12 cellular contexts compared by ENCODE assay signal in genomic region chr19:2070436-2070827, GRCh38. TPM values are rescaled to one million over a fixed set of nuclear protein-coding genes. Genes with fewer than 3 reads are reported as not detected.
A peak's percentile ranks its signal among the peaks of the same experiment; 100 is the strongest.
DNase-seq lines count a peak whose midpoint lies in the region; ATAC-seq and TF ChIP-seq lines count a peak whose summit lies in the region.
"Had no signal": no experiment of that assay in that cellular context is flagged by ENCODE, and none has a peak within 500 bp of the region (broad histone marks: within the 10 kb centered on the region; RNA-seq: fewer than 3 reads in every experiment).

No MANE protein-coding gene starts in this region.

- no peak overlapping the region for H3K4me3 ChIP-seq in CD4-positive, CD25-positive, alpha-beta regulatory T cell (ENCODE audit: low read depth, low read length)
- no peak overlapping the region for H3K4me3 ChIP-seq in upper lobe of right lung
- no peak overlapping the region for H3K4me3 ChIP-seq in BE2C (ENCODE audit: low read depth, low read length)
- H3K4me3 ChIP-seq: breast epithelium, hepatocyte, stomach had no signal

- no peak for DNase-seq in CD4-positive, CD25-positive, alpha-beta regulatory T cell
- no peak for DNase-seq in activated T-helper 2 cell treated with anti-CD3 and anti-CD28 coated beads, Interferon-gamma antibody, Interleukin-2, Interleukin-4, amounts not matched to agents 10 μg/mL and 5 μg/mL and 100 μg/mL, durations not matched to agents 14 hours and 24 hours and 36 hours (ENCODE audit: low spot score)
- DNase-seq in naive B cell: no peak
- DNase-seq in stimulated activated naive B cell treated with anti-CD40 and anti-IgM and Interleukin-4, amounts not matched to agents 10 μg/mL and 1 μg/mL and 100 μg/mL, for 72 hours: no peak
- DNase-seq in HFFc6: no peak
- DNase-seq in upper lobe of right lung: no peak
- DNase-seq in D341Med (ENCODE audit: low spot score): no peak
- DNase-seq in BE2C: no peak

- no peaks in the 10 kb centered on the region for H3K27me3 Mint-ChIP-seq in CD4-positive, CD25-positive, alpha-beta regulatory T cell
- no peaks in the 10 kb centered on the region for H3K27me3 Mint-ChIP-seq in activated T-helper 2 cell treated with anti-CD3 and anti-CD28 coated beads, Interferon-gamma antibody, Interleukin-2, Interleukin-4, amounts not matched to agents 10 μg/mL and 5 μg/mL and 100 μg/mL, durations not matched to agents 14 hours and 24 hours and 36 hours (ENCODE audit: low read depth)
- H3K27me3 Mint-ChIP-seq in naive B cell (no peaks in the 10 kb centered on the region), HFFc6 (ENCODE audit: insufficient read depth) (no peaks in the 10 kb centered on the region; the same call in 1 of the 2 replicates)
- no peaks in the 10 kb centered on the region for H3K27me3 Mint-ChIP-seq in stimulated activated naive B cell treated with anti-CD40 and anti-IgM and Interleukin-4, amounts not matched to agents 10 μg/mL and 1 μg/mL and 100 μg/mL, for 72 hours

- peak overlapping the region in 1 of 3 donors; percentile 5 for H3K27ac Mint-ChIP-seq in CD4-positive, CD25-positive, alpha-beta regulatory T cell
- H3K27ac Mint-ChIP-seq in activated T-helper 2 cell treated with anti-CD3 and anti-CD28 coated beads, Interferon-gamma antibody, Interleukin-2, Interleukin-4, amounts not matched to agents 10 μg/mL and 5 μg/mL and 100 μg/mL, durations not matched to agents 14 hours and 24 hours and 36 hours: peak overlapping the region; percentile 55
- H3K27ac Mint-ChIP-seq in naive B cell (peak overlapping the region; percentile 33 to 99 (median 59)), HFFc6 (no peak overlapping the region)
- peak overlapping the region; percentile 20 for H3K27ac Mint-ChIP-seq in stimulated activated naive B cell treated with anti-CD40 and anti-IgM and Interleukin-4, amounts not matched to agents 10 μg/mL and 1 μg/mL and 100 μg/mL, for 72 hours

- no peaks in the 10 kb centered on the region for H3K27me3 ChIP-seq in CD4-positive, CD25-positive, alpha-beta regulatory T cell (ENCODE audit: control insufficient read depth, insufficient read depth, low read length)
- no peaks in the 10 kb centered on the region for H3K27me3 ChIP-seq in upper lobe of right lung
- H3K27me3 ChIP-seq in BE2C: no peaks in the 10 kb centered on the region
- H3K27me3 ChIP-seq: breast epithelium, hepatocyte, stomach had no signal

- intact Hi-C loops in activated T-helper 2 cell treated with anti-CD3 and anti-CD28 coated beads, Interferon-gamma antibody, Interleukin-2, Interleukin-4, amounts not matched to agents 10 μg/mL and 5 μg/mL and 100 μg/mL, durations not matched to agents 14 hours and 24 hours and 36 hours (cut with micrococcal nuclease): loop anchor here (1.0 kb wide), 1 partner anchor 51 kb away; no protein-coding TSS in a partner anchor
- intact Hi-C loops in upper lobe of right lung (cut with DNase I): loop anchor here (10.0 kb wide), 1 partner anchor 156 kb away; no protein-coding TSS in a partner anchor

- no peaks in the 10 kb centered on the region for H3K9me3 Mint-ChIP-seq in CD4-positive, CD25-positive, alpha-beta regulatory T cell
- no peaks in the 10 kb centered on the region for H3K9me3 Mint-ChIP-seq in activated T-helper 2 cell treated with anti-CD3 and anti-CD28 coated beads, Interferon-gamma antibody, Interleukin-2, Interleukin-4, amounts not matched to agents 10 μg/mL and 5 μg/mL and 100 μg/mL, durations not matched to agents 14 hours and 24 hours and 36 hours
- H3K9me3 Mint-ChIP-seq in naive B cell (no peaks in the 10 kb centered on the region), HFFc6 (no peaks in the 10 kb centered on the region)
- H3K9me3 Mint-ChIP-seq in stimulated activated naive B cell treated with anti-CD40 and anti-IgM and Interleukin-4, amounts not matched to agents 10 μg/mL and 1 μg/mL and 100 μg/mL, for 72 hours: no peaks in the 10 kb centered on the region

- no peaks in the 10 kb centered on the region for H3K9me3 ChIP-seq in CD4-positive, CD25-positive, alpha-beta regulatory T cell (ENCODE audit: control insufficient read depth in 2 of 2, low read length in 2 of 2)
- H3K9me3 ChIP-seq in upper lobe of right lung (no peaks in the 10 kb centered on the region), BE2C (no peaks in the 10 kb centered on the region)
- H3K9me3 ChIP-seq: breast epithelium, lower lobe of right lung, stomach had no signal

- TF ChIP-seq CTCF in HFFc6 (IDR thresholded peaks at IDR 0.05) (no peak), upper lobe of right lung (IDR thresholded peaks at IDR 0.05) (no peak), BE2C (IDR thresholded peaks at IDR 0.05; ENCODE audit: low read depth, low read length) (no peak)

- H3K36me3 Mint-ChIP-seq in CD4-positive, CD25-positive, alpha-beta regulatory T cell: peaks cover 25% of the 10 kb centered on the region
- H3K36me3 Mint-ChIP-seq in activated T-helper 2 cell treated with anti-CD3 and anti-CD28 coated beads, Interferon-gamma antibody, Interleukin-2, Interleukin-4, amounts not matched to agents 10 μg/mL and 5 μg/mL and 100 μg/mL, durations not matched to agents 14 hours and 24 hours and 36 hours (ENCODE audit: low read depth): peaks cover 50% of the 10 kb centered on the region
- H3K36me3 Mint-ChIP-seq in naive B cell (peaks cover 7 to 19% of the 10 kb centered on the region in 2 donors), HFFc6 (ENCODE audit: low read depth) (peaks cover 15% of the 10 kb centered on the region)
- peaks cover 30 to 49% of the 10 kb centered on the region in 2 donors for H3K36me3 Mint-ChIP-seq in stimulated activated naive B cell treated with anti-CD40 and anti-IgM and Interleukin-4, amounts not matched to agents 10 μg/mL and 1 μg/mL and 100 μg/mL, for 72 hours

- peaks cover 4 to 42% (median 16%) of the 10 kb centered on the region in 4 donors for H3K4me1 Mint-ChIP-seq in CD4-positive, CD25-positive, alpha-beta regulatory T cell
- H3K4me1 Mint-ChIP-seq in activated T-helper 2 cell treated with anti-CD3 and anti-CD28 coated beads, Interferon-gamma antibody, Interleukin-2, Interleukin-4, amounts not matched to agents 10 μg/mL and 5 μg/mL and 100 μg/mL, durations not matched to agents 14 hours and 24 hours and 36 hours (ENCODE audit: low read depth): peaks cover 14% of the 10 kb centered on the region
- peaks cover 34 to 69% (median 66%) of the 10 kb centered on the region in 3 donors for H3K4me1 Mint-ChIP-seq in naive B cell
- H3K4me1 Mint-ChIP-seq in stimulated activated naive B cell treated with anti-CD40 and anti-IgM and Interleukin-4, amounts not matched to agents 10 μg/mL and 1 μg/mL and 100 μg/mL, for 72 hours: peaks cover 25 to 72% of the 10 kb centered on the region in 2 donors
- H3K4me1 Mint-ChIP-seq in HFFc6 (ENCODE audit: low read depth): no peaks in the 10 kb centered on the region

- peaks cover 19% of the 10 kb centered on the region for H3K4me1 ChIP-seq in CD4-positive, CD25-positive, alpha-beta regulatory T cell (ENCODE audit: control insufficient read depth, insufficient read depth, low read length, poor library complexity, severe bottlenecking)
- H3K4me1 ChIP-seq in upper lobe of right lung (peaks cover 6% of the 10 kb centered on the region), BE2C (no peaks in the 10 kb centered on the region)
- H3K4me1 ChIP-seq: breast epithelium had no signal

- peaks cover 38% of the 10 kb centered on the region for H3K36me3 ChIP-seq in CD4-positive, CD25-positive, alpha-beta regulatory T cell (ENCODE audit: control insufficient read depth, insufficient read depth, low read length)
- H3K36me3 ChIP-seq in upper lobe of right lung (peaks cover 53% of the 10 kb centered on the region), BE2C (peaks cover 1% of the 10 kb centered on the region; the same call in 1 of the 2 replicates)
- H3K36me3 ChIP-seq: breast epithelium had no signal

- H3K4me3 Mint-ChIP-seq in CD4-positive, CD25-positive, alpha-beta regulatory T cell: no peak overlapping the region
- no peak overlapping the region for H3K4me3 Mint-ChIP-seq in activated T-helper 2 cell treated with anti-CD3 and anti-CD28 coated beads, Interferon-gamma antibody, Interleukin-2, Interleukin-4, amounts not matched to agents 10 μg/mL and 5 μg/mL and 100 μg/mL, durations not matched to agents 14 hours and 24 hours and 36 hours (ENCODE audit: low read depth)
- H3K4me3 Mint-ChIP-seq in naive B cell (peak overlapping the region in 1 of 8 donors; percentile 26), HFFc6 (no peak overlapping the region)
- no peak overlapping the region for H3K4me3 Mint-ChIP-seq in stimulated activated naive B cell treated with anti-CD40 and anti-IgM and Interleukin-4, amounts not matched to agents 10 μg/mL and 1 μg/mL and 100 μg/mL, for 72 hours

- peak overlapping the region; percentile 55 for H3K27ac ChIP-seq in CD4-positive, CD25-positive, alpha-beta regulatory T cell (ENCODE audit: insufficient read depth, low read length, poor library complexity, severe bottlenecking)
- no peak overlapping the region for H3K27ac ChIP-seq in upper lobe of right lung
- H3K27ac ChIP-seq: breast epithelium, hepatocyte had no signal

- ATAC-seq in CD4-positive, CD25-positive, alpha-beta regulatory T cell (ENCODE audit: low read depth in 2 of 2): no peak
- ATAC-seq in naive B cell (ENCODE audit: low read depth in 2 of 2): no peak
- ATAC-seq in stimulated activated naive B cell treated with anti-CD40 and anti-IgM and Interleukin-4, amounts not matched to agents 10 μg/mL and 1 μg/mL and 100 μg/mL, for 72 hours (replicated peaks): no peak
- ATAC-seq in upper lobe of right lung: no peak

RNA-seq across cellular contexts. Expression of gene MKNK2, which starts 19.4 kb away (rescaled TPM):
- 340 TPM for total RNA-seq in CD4-positive, CD25-positive, alpha-beta regulatory T cell
- 10 to 100 TPM; 28.7 to 38.2 (median 32.0) TPM for polyA plus RNA-seq in CD4-positive, CD25-positive, alpha-beta regulatory T cell
- total RNA-seq in activated T-helper 2 cell treated with anti-CD3 and anti-CD28 coated beads, Interferon-gamma antibody, Interleukin-2, Interleukin-4, amounts not matched to agents 10 μg/mL and 5 μg/mL and 100 μg/mL, durations not matched to agents 14 hours and 24 hours and 36 hours: 161 and 176 TPM in 2 replicates
- 100 to 1,000 TPM in 1 of 6 donors, 10 to 100 TPM in 5; 51.1 to 102 (median 57.1) TPM for polyA plus RNA-seq in naive B cell (ENCODE audit: low read depth in 6 of 6)
- total RNA-seq in HFFc6 (2021; fragmentation: NEBNext Ultra II Directional; extraction: Animal tissue kit (Norgen Biotek cat#: 25700)): 10 to 100 TPM; 61.5 to 82.9 (median 65.2) TPM
- total RNA-seq in upper lobe of right lung: 314 TPM
- polyA plus RNA-seq in BE2C (2012; ENCODE audit: insufficient read depth, insufficient read length, low read depth): 117 TPM

RNA-seq across cellular contexts. Expression of gene MOB3A, which starts 25.7 kb away (rescaled TPM):
- 131 TPM for total RNA-seq in CD4-positive, CD25-positive, alpha-beta regulatory T cell
- 10 to 100 TPM; 73.6 to 91.1 (median 88.0) TPM for polyA plus RNA-seq in CD4-positive, CD25-positive, alpha-beta regulatory T cell
- 175 and 181 TPM in 2 replicates for total RNA-seq in activated T-helper 2 cell treated with anti-CD3 and anti-CD28 coated beads, Interferon-gamma antibody, Interleukin-2, Interleukin-4, amounts not matched to agents 10 μg/mL and 5 μg/mL and 100 μg/mL, durations not matched to agents 14 hours and 24 hours and 36 hours
- 100 to 1,000 TPM in 1 of 6 donors, 10 to 100 TPM in 5; 52.2 to 106 (median 75.1) TPM for polyA plus RNA-seq in naive B cell (ENCODE audit: low read depth in 6 of 6)
- 10 to 100 TPM; 47.1 to 52.6 (median 51.2) TPM for total RNA-seq in HFFc6 (2021; fragmentation: NEBNext Ultra II Directional; extraction: Animal tissue kit (Norgen Biotek cat#: 25700))
- 58.8 TPM for total RNA-seq in upper lobe of right lung
- polyA plus RNA-seq in BE2C (2012; ENCODE audit: insufficient read depth, insufficient read length, low read depth): 9.7 TPM

RNA-seq across cellular contexts. Expression of gene IZUMO4, which starts 26.3 kb away (rescaled TPM):
- 16.5 TPM for total RNA-seq in CD4-positive, CD25-positive, alpha-beta regulatory T cell
- polyA plus RNA-seq in CD4-positive, CD25-positive, alpha-beta regulatory T cell: under 1 TPM; 0.47 to 0.82 (median 0.70) TPM
- 7.6 and 9.5 TPM in 2 replicates for total RNA-seq in activated T-helper 2 cell treated with anti-CD3 and anti-CD28 coated beads, Interferon-gamma antibody, Interleukin-2, Interleukin-4, amounts not matched to agents 10 μg/mL and 5 μg/mL and 100 μg/mL, durations not matched to agents 14 hours and 24 hours and 36 hours
- polyA plus RNA-seq in naive B cell (ENCODE audit: low read depth in 6 of 6): 1 to 10 TPM in 1 of 6 donors, under 1 TPM in 5; 0.48 to 1.2 (median 0.85) TPM
- 1 to 10 TPM in 5 of 6 experiments, under 1 TPM in 1; 0.68 to 1.9 (median 1.5) TPM for total RNA-seq in HFFc6 (2021; fragmentation: NEBNext Ultra II Directional; extraction: Animal tissue kit (Norgen Biotek cat#: 25700))
- 6.8 TPM for total RNA-seq in upper lobe of right lung
- not detected for polyA plus RNA-seq in BE2C (2012; ENCODE audit: insufficient read depth, insufficient read length, low read depth)

RNA-seq across cellular contexts. Expression of gene BTBD2, which starts 54.9 kb away (rescaled TPM):
- total RNA-seq in CD4-positive, CD25-positive, alpha-beta regulatory T cell: 58.6 TPM
- 1 to 10 TPM; 3.2 to 5.4 (median 4.7) TPM for polyA plus RNA-seq in CD4-positive, CD25-positive, alpha-beta regulatory T cell
- 41.3 and 47.0 TPM in 2 replicates for total RNA-seq in activated T-helper 2 cell treated with anti-CD3 and anti-CD28 coated beads, Interferon-gamma antibody, Interleukin-2, Interleukin-4, amounts not matched to agents 10 μg/mL and 5 μg/mL and 100 μg/mL, durations not matched to agents 14 hours and 24 hours and 36 hours
- 1 to 10 TPM; 1.7 to 9.2 (median 4.8) TPM for polyA plus RNA-seq in naive B cell (ENCODE audit: low read depth in 6 of 6)
- 10 to 100 TPM; 74.1 to 95.6 (median 84.7) TPM for total RNA-seq in HFFc6 (2021; fragmentation: NEBNext Ultra II Directional; extraction: Animal tissue kit (Norgen Biotek cat#: 25700))
- 56.5 TPM for total RNA-seq in upper lobe of right lung
- polyA plus RNA-seq in BE2C (2012; ENCODE audit: insufficient read depth, insufficient read length, low read depth): 80.0 TPM
